In the genomic region with DNA sequence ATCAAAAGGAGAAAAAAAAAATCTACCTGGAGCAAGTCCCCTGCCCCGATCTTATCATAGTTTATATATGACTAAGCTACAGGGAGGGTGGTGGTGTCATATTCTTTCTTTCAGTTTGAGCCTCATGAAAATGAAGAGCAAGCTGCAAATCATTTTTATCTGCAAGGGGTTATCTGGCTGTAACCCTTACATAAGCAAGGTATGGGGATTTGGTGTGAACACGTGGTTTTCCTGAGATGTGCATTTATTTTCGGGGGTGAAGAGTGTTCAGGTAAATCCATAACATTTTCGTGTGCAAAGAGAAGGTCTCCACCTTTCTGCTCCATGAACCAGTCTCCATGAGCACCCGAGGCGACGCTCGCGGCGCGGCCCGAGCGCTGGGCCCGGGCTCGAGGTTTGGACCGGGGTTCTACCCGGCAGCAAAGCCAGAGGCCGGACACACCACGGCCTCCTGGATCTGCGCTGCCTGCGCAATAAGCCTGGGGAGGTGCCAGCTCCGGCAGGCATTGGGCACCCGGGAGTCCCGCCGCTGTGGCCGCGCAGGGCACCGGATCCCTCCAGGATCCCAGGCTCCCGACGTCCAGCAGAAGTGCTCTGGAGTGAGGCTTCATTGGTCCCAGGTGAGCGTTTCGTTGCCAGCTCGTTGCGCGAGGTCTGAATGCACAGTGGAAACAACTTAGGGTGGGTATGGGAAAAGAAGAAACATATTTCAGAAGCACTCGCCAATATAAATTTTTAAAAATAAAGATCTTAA, we compare ENCODE assay signal across 8 cellular contexts. TPM values are rescaled to one million over a fixed set of nuclear protein-coding genes. Genes with fewer than 3 reads are reported as not detected.
A peak's percentile ranks its signal among the peaks of the same experiment; 100 is the strongest.
DNase-seq lines count a peak whose midpoint lies in the region; ATAC-seq and TF ChIP-seq lines count a peak whose summit lies in the region.

No MANE protein-coding gene starts in this region.

- H3K9me3 Mint-ChIP-seq in activated naive CD4-positive, alpha-beta T cell treated with anti-CD3 and anti-CD28 coated beads, Interleukin-2, amount 10 ng/mL, durations not matched to agents 7 days and 5 days = peaks cover 2% of the 10 kb centered on the region
- H3K9me3 Mint-ChIP-seq in neural crest cell = peaks cover 3% of the 10 kb centered on the region

- no peaks in the 10 kb centered on the region for H3K36me3 ChIP-seq in gastroesophageal sphincter

- H3K9me3 ChIP-seq in gastroesophageal sphincter = no peaks in the 10 kb centered on the region

- DNase-seq in D341Med (ENCODE audit: low spot score) = peak; percentile 84
- DNase-seq in NCI-H510A treated with DMSO at 0.1 percent for 48 hours (lab: John Stamatoyannopoulos, UW) = peak; percentile 74
- peak; percentile 50 for DNase-seq in activated naive CD4-positive, alpha-beta T cell treated with anti-CD3 and anti-CD28 coated beads, Interleukin-2, amount 10 ng/mL, durations not matched to agents 7 days and 5 days
- DNase-seq in neural crest cell (ENCODE audit: low read depth, low spot score) = no peak
- no peak for DNase-seq in stimulated activated naive CD4-positive, alpha-beta T cell treated with Interleukin-2 at 50 U/mL for 16 hours (lab: John Stamatoyannopoulos, UW)

- no peak for TF ChIP-seq EP300 in gastroesophageal sphincter (IDR thresholded peaks at IDR 0.05)

- TF ChIP-seq CTCF in gastroesophageal sphincter (IDR thresholded peaks at IDR 0.05) = peak in 1 of 4 experiments; percentile 21
- TF ChIP-seq CTCF in neural crest cell (conservative IDR thresholded peaks at IDR 0.05) = no peak

- H3K36me3 Mint-ChIP-seq in activated naive CD4-positive, alpha-beta T cell treated with anti-CD3 and anti-CD28 coated beads, Interleukin-2, amount 10 ng/mL, durations not matched to agents 7 days and 5 days = peaks cover 2% of the 10 kb centered on the region
- peaks cover 5% of the 10 kb centered on the region for H3K36me3 Mint-ChIP-seq in neural crest cell (ENCODE audit: low read depth)

- peaks cover 11% of the 10 kb centered on the region for H3K27me3 Mint-ChIP-seq in activated naive CD4-positive, alpha-beta T cell treated with anti-CD3 and anti-CD28 coated beads, Interleukin-2, amount 10 ng/mL, durations not matched to agents 7 days and 5 days
- peaks cover 18% of the 10 kb centered on the region for H3K27me3 Mint-ChIP-seq in neural crest cell (ENCODE audit: low read depth)

- CTCF ChIA-PET in activated naive CD4-positive, alpha-beta T cell treated with anti-CD3 and anti-CD28 coated beads, Interleukin-2, amount 10 ng/mL, durations not matched to agents 7 days and 5 days (lab: Charles Lee) = interaction anchor here (0.7 to 1.9 kb wide), 4 partner anchors 33 to 187 kb away, joined by 3 to 15 read pairs (median 5); no protein-coding TSS in a partner anchor

- TF ChIP-seq POLR2A in gastroesophageal sphincter (IDR thresholded peaks at IDR 0.05) = peak; percentile 19

- peaks cover 34% of the 10 kb centered on the region for H3K4me1 Mint-ChIP-seq in activated naive CD4-positive, alpha-beta T cell treated with anti-CD3 and anti-CD28 coated beads, Interleukin-2, amount 10 ng/mL, durations not matched to agents 7 days and 5 days
- H3K4me1 Mint-ChIP-seq in neural crest cell = peaks cover 29% of the 10 kb centered on the region

- H3K27ac ChIP-seq in gastroesophageal sphincter = peak overlapping the region; percentile 67 to 96 (median 92)

- 0% methylated on average over 4 to 5 of the region's 36 CpGs for WGBS in gastroesophageal sphincter (ENCODE audit: low coverage in 1 of 2), 2 donors

- H3K4me3 Mint-ChIP-seq in activated naive CD4-positive, alpha-beta T cell treated with anti-CD3 and anti-CD28 coated beads, Interleukin-2, amount 10 ng/mL, durations not matched to agents 7 days and 5 days = peak overlapping the region; percentile 77
- peak overlapping the region; percentile 91 for H3K4me3 Mint-ChIP-seq in neural crest cell

- no peaks in the 10 kb centered on the region for H3K27me3 ChIP-seq in gastroesophageal sphincter

- ATAC-seq in GM19043 (IDR thresholded peaks at IDR 0.05; ENCODE audit: low read depth, unreplicated experiment) = peak; percentile 26
- peak; percentile 36 for ATAC-seq in HG03175 (IDR thresholded peaks at IDR 0.05; ENCODE audit: unreplicated experiment)
- ATAC-seq in gastroesophageal sphincter = peak; percentile 93

- peak overlapping the region; percentile 91 for H3K27ac Mint-ChIP-seq in activated naive CD4-positive, alpha-beta T cell treated with anti-CD3 and anti-CD28 coated beads, Interleukin-2, amount 10 ng/mL, durations not matched to agents 7 days and 5 days
- peak overlapping the region; percentile 38 for H3K27ac Mint-ChIP-seq in neural crest cell (ENCODE audit: unreplicated experiment)

- H3K4me3 ChIP-seq in gastroesophageal sphincter = peak overlapping the region; percentile 48 to 75

- H3K4me1 ChIP-seq in gastroesophageal sphincter = peaks cover 0 to 14% (median 5%) of the 10 kb centered on the region in 3 donors

RNA-seq across cellular contexts. Expression of gene GPD2, which starts 36.1 kb away (rescaled TPM):
- total RNA-seq in gastroesophageal sphincter (10 to 100 TPM; 16.7 to 51.5 (median 26.8) TPM), neural crest cell (54.4 and 55.9 TPM in 2 replicates)

Comparison
In these comparisons a context has a peak if more than half of its experiments do, and no peak if none do; other contexts are left out.
1. DNase-seq: peak in D341Med (single experiment), NCI-H510A treated with DMSO at 0.1 percent for 48 hours (single experiment) and activated naive CD4-positive, alpha-beta T cell treated with anti-CD3 and anti-CD28 coated beads, Interleukin-2, amount 10 ng/mL, durations not matched to agents 7 days and 5 days (single experiment); none in neural crest cell (single experiment) and stimulated activated naive CD4-positive, alpha-beta T cell treated with Interleukin-2 at 50 U/mL for 16 hours (single experiment).
2. ATAC-seq: peak in every context shown above with its lines; median percentile 93 in gastroesophageal sphincter; 36 in HG03175; 26 in GM19043.